8 cellular contexts compared by ENCODE assay signal in the genomic region with DNA sequence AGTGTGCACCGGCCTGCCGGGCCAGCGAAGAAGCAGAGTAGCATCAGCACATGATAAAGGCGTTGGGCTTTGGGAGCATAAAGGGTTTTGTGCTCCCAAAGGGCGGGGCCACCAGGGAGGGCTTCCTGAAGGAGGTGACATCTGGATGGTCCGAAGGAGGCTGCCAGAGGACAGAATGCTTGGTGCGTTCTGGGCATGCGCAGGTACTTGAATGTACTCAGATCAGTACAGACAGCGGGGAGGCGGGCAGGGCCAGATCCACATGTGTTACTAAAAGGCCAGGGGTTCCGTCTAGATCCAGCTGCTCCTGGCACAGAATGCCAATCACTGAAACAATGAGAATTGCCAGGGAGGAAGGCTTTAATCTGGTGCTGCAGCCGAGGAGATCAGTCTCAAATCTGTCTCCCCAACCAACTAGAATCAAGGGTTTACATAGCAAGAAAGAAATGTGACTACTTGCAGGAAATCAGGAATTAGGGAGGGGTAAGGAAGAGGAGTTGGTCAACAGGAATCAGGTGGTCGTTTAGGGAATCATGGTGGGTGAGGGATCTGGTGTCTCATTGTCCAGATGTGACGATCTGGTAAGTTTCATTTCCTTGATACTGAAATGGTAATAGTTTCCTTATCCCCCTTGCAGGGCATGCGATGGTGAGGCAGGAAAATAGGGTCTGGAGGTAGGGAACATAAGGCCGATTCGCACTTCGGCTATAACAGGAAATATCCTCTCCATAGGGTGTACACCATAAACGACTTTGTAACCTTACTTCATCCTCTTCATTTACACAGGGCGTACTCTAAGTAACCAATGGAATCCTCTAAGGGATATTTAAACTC. TPM values are rescaled to one million over a fixed set of nuclear protein-coding genes. Genes with fewer than 3 reads are reported as not detected.
DNase-seq lines count a peak whose midpoint lies in the region; ATAC-seq and TF ChIP-seq lines count a peak whose summit lies in the region.

A gene with protein sequence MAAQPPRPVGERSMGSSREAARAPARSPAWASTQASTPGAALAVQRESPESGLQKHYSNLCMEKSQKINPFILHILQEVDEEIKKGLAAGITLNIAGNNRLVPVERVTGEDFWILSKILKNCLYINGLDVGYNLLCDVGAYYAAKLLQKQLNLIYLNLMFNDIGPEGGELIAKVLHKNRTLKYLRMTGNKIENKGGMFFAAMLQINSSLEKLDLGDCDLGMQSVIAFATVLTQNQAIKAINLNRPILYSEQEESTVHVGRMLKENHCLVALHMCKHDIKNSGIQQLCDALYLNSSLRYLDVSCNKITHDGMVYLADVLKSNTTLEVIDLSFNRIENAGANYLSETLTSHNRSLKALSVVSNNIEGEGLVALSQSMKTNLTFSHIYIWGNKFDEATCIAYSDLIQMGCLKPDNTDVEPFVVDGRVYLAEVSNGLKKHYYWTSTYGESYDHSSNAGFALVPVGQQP (minus strand): TSS at position 61 of the 834 bp plus-strand sequence. CDS start 356 bp downstream, outside the sequence.
A gene (plus strand): TSS at position 27 of the 834 bp plus-strand sequence. CDS start 9,052 bp downstream, outside the sequence.

- BruUV-seq in Calu3 (replicated peaks; lab: Mats Ljungman, UMichigan) = no TSS peak

- intact Hi-C loops in Calu3 (cut with micrococcal nuclease; ENCODE audit: unreplicated experiment) (loop anchor here (1.0 kb wide), 1 partner anchor 32 kb away; no protein-coding TSS in a partner anchor), heart left ventricle (cut with DNase I) (no loop called here), posterior cingulate gyrus (cut with DNase I) (no loop called here), upper lobe of right lung (cut with DNase I) (no loop called here)

- peak within 1 kb of the TSS; percentile 73 for H3K4me3 ChIP-seq in KMS-11 (IDR thresholded peaks at IDR 0.05; ENCODE audit: insufficient read depth, low read depth, low read length)
- H3K4me3 ChIP-seq in heart left ventricle = peak within 1 kb of the TSS; percentile 47 to 78 (median 66)
- H3K4me3 ChIP-seq in upper lobe of right lung = peak within 1 kb of the TSS; percentile 64

- no peak for TF ChIP-seq POLR2A in heart left ventricle (IDR thresholded peaks at IDR 0.05)

- H3K36me3 Mint-ChIP-seq in Calu3 (ENCODE audit: insufficient read depth, unreplicated experiment) = peaks cover 8% of the 10 kb centered on the region
- peaks cover 13 to 14% of the 10 kb centered on the region in 2 donors for H3K36me3 Mint-ChIP-seq in activated naive CD4-positive, alpha-beta T cell treated with anti-CD3 and anti-CD28 coated beads, Interleukin-2, amount 50 U/mL, for 72 hours

- peak; percentile 53 for ATAC-seq in GM21526 (IDR thresholded peaks at IDR 0.05; ENCODE audit: low FRiP score, unreplicated experiment)
- ATAC-seq in activated naive CD4-positive, alpha-beta T cell treated with anti-CD3 and anti-CD28 coated beads, Interleukin-2, amount 50 U/mL, for 72 hours = peak; percentile 73 to 83
- ATAC-seq in heart left ventricle = peak; percentile 38 to 79 (median 74)
- peak; percentile 87 for ATAC-seq in upper lobe of right lung

- peaks cover 8% of the 10 kb centered on the region for H3K9me3 Mint-ChIP-seq in Calu3 (ENCODE audit: low read depth, unreplicated experiment)
- peaks cover 5 to 19% of the 10 kb centered on the region in 2 donors for H3K9me3 Mint-ChIP-seq in activated naive CD4-positive, alpha-beta T cell treated with anti-CD3 and anti-CD28 coated beads, Interleukin-2, amount 50 U/mL, for 72 hours

- no peaks in the 10 kb centered on the region for H3K36me3 ChIP-seq in KMS-11 (ENCODE audit: insufficient read depth)
- H3K36me3 ChIP-seq in heart left ventricle = no peaks in the 10 kb centered on the region
- H3K36me3 ChIP-seq in upper lobe of right lung = no peaks in the 10 kb centered on the region

- DNase-seq in Calu3 (no peak), SHP77 treated with DMSO at 0.1 percent for 48 hours (lab: John Stamatoyannopoulos, UW) (peak; percentile 86), heart left ventricle (peak; percentile 54 to 86 (median 82)), posterior cingulate gyrus (peak; percentile 61 to 96 (median 76)), upper lobe of right lung (peak; percentile 91)
- peak; percentile 65 to 78 for DNase-seq in activated naive CD4-positive, alpha-beta T cell treated with anti-CD3 and anti-CD28 coated beads, Interleukin-2, amount 50 U/mL, for 72 hours (ENCODE audit: low spot score in 2 of 2)

- peak within 1 kb of the TSS; percentile 94 for H2AFZ ChIP-seq in KMS-11 (ENCODE audit: low read depth)

- H3K27me3 Mint-ChIP-seq in Calu3 (ENCODE audit: unreplicated experiment) = peaks cover 35% of the 10 kb centered on the region

- CTCF ChIA-PET in Calu3 (lab: Charles Lee) = interaction anchor here (0.6 kb wide), 1 partner anchor 237 kb away, joined by 7 read pairs; no protein-coding TSS in a partner anchor

- peak within 1 kb of the TSS; percentile 82 for H3K4me2 ChIP-seq in KMS-11

- peak within 1 kb of the TSS; percentile 63 for H3K4me3 Mint-ChIP-seq in Calu3 (ENCODE audit: low read depth, unreplicated experiment)

- H3K79me2 ChIP-seq in KMS-11 (ENCODE audit: insufficient read depth, low read depth) = no peaks in the 10 kb centered on the region

- TF ChIP-seq CTCF in Calu3 (IDR thresholded peaks at IDR 0.05; ENCODE audit: unreplicated experiment) = no peak
- TF ChIP-seq CTCF in KMS-11 (conservative IDR thresholded peaks at IDR 0.05; ENCODE audit: low read depth, low read length) = no peak
- no peak for TF ChIP-seq CTCF in heart left ventricle (IDR thresholded peaks at IDR 0.05)
- no peak for TF ChIP-seq CTCF in upper lobe of right lung (IDR thresholded peaks at IDR 0.05)

- H3K9ac ChIP-seq in KMS-11 = peak within 1 kb of the TSS; percentile 39

- 35 to 66% (median 44%) methylated on average over 20 of the region's 20 CpGs for WGBS in heart left ventricle, 4 donors

- no peaks in the 10 kb centered on the region for H4K20me1 ChIP-seq in KMS-11 (ENCODE audit: insufficient read depth)

- no peaks in the 10 kb centered on the region for H3K4me1 Mint-ChIP-seq in Calu3 (ENCODE audit: low read depth, unreplicated experiment)

- H3K9me3 ChIP-seq in heart left ventricle (peaks cover 0 to 14% (median 0%) of the 10 kb centered on the region in 12 donors), upper lobe of right lung (no peaks in the 10 kb centered on the region)

- H3K27ac Mint-ChIP-seq in Calu3 (ENCODE audit: unreplicated experiment) = no peak within 1 kb of the TSS
- H3K27ac Mint-ChIP-seq in activated naive CD4-positive, alpha-beta T cell treated with anti-CD3 and anti-CD28 coated beads, Interleukin-2, amount 50 U/mL, for 72 hours = peak within 1 kb of the TSS; percentile 57 to 83

- H3K4me1 ChIP-seq in KMS-11 (ENCODE audit: low read depth, poor library complexity, severe bottlenecking) (peaks cover 12% of the 10 kb centered on the region), heart left ventricle (peaks cover 0 to 26% (median 7%) of the 10 kb centered on the region in 12 donors), upper lobe of right lung (peaks cover 3% of the 10 kb centered on the region)

- peak within 1 kb of the TSS; percentile 36; the same call in 1 of the 2 replicates for H3K27ac ChIP-seq in KMS-11
- H3K27ac ChIP-seq in heart left ventricle = peak within 1 kb of the TSS; percentile 39 to 86 (median 60)
- H3K27ac ChIP-seq in upper lobe of right lung = peak within 1 kb of the TSS; percentile 80

- H3K27me3 ChIP-seq in KMS-11 (ENCODE audit: insufficient read depth, low read depth) (no peaks in the 10 kb centered on the region), heart left ventricle (peaks cover 0 to 3% (median 0%) of the 10 kb centered on the region in 9 donors), upper lobe of right lung (no peaks in the 10 kb centered on the region)

RNA-seq across cellular contexts. Expression of the first gene that starts in this region (rescaled TPM):
- total RNA-seq in Calu3 (2022) = not detected in 2 replicates
- total RNA-seq in activated naive CD4-positive, alpha-beta T cell treated with anti-CD3 and anti-CD28 coated beads, Interleukin-2, amount 50 U/mL, for 72 hours = 1 to 10 TPM; 2.1 to 3.2 TPM
- 1 to 10 TPM in 6 of 9 donors, under 1 TPM in 2, not detected in 1; 0.60 to 2.4 (median 1.6) TPM for total RNA-seq in heart left ventricle
- under 1 TPM; 0.91 to 0.93 TPM for polyA plus RNA-seq in heart left ventricle
- total RNA-seq in upper lobe of right lung = 0.98 TPM

RNA-seq across cellular contexts. Expression of the second gene that starts in this region (rescaled TPM):
- total RNA-seq in Calu3 (2022) (0.27 TPM in 1 of 2 replicates, not detected in the other), heart left ventricle (not detected), upper lobe of right lung (0.29 TPM)
- under 1 TPM; 0.21 to 0.32 TPM for total RNA-seq in activated naive CD4-positive, alpha-beta T cell treated with anti-CD3 and anti-CD28 coated beads, Interleukin-2, amount 50 U/mL, for 72 hours
- polyA plus RNA-seq in heart left ventricle = not detected

Comparison
In these comparisons a context has a peak if more than half of its experiments do, and no peak if none do; other contexts are left out.
1. Peak in DNase-seq, ATAC-seq, H3K4me3 ChIP-seq and H3K27ac ChIP-seq in upper lobe of right lung; RNA of the genes that start here not detected or under 1 TPM.